18 cellular contexts compared by ENCODE assay signal in genomic region chr14:33657478-33657877, GRCh38.
"Had no signal": no experiment of that assay in that cellular context is flagged by ENCODE, and none has a peak within 500 bp of the region (broad histone marks: within the 10 kb centered on the region; RNA-seq: fewer than 3 reads in every experiment).

No MANE protein-coding gene starts in this region.

- H3K4me3 Mint-ChIP-seq: activated CD4-positive, alpha-beta T cell treated with anti-CD3 and anti-CD28 coated beads, Interleukin-2, amount 10 ng/mL, durations not matched to agents 24 days and 14 days; activated naive CD8-positive, alpha-beta T cell treated with anti-CD3 and anti-CD28 coated beads, Interleukin-2, amount 50 U/mL, for 24 hours; activated T-helper 1 cell treated with anti-CD3 and anti-CD28 coated beads, Interleukin-12 subunit alpha, Interleukin-12 subunit beta, Interleukin-2, Interleukin-4 antibody, amounts not matched to agents 30 ng/mL and 10 ng/mL and 1 ng/mL, durations not matched to agents 14 hours and 24 hours and 36 hours; dendritic cell treated with granulocyte-macrophage colony-stimulating factor and Interleukin-4, amounts not matched to agents 40 ng/mL and 50 ng/mL, for 4 days; mesothelial cell of epicardium; neural progenitor cell; T-helper 1 cell treated with Interleukin-12 subunit alpha and Interleukin-12 subunit beta and Interleukin-4 antibody, amounts not matched to agents 30 μg/mL and 1 μg/mL, for 36 hours; WTC11 had no signal

- H3K27me3 Mint-ChIP-seq: activated CD4-positive, alpha-beta T cell treated with anti-CD3 and anti-CD28 coated beads, Interleukin-2, amount 10 ng/mL, durations not matched to agents 24 days and 14 days; dendritic cell treated with granulocyte-macrophage colony-stimulating factor and Interleukin-4, amounts not matched to agents 40 ng/mL and 50 ng/mL, for 4 days had no signal

- H3K9me3 ChIP-seq: body of pancreas, esophagus muscularis mucosa, gastroesophageal sphincter, ovary, stomach, uterus had no signal

- H3K27ac Mint-ChIP-seq: activated CD4-positive, alpha-beta T cell treated with anti-CD3 and anti-CD28 coated beads, Interleukin-2, amount 10 ng/mL, durations not matched to agents 24 days and 14 days; activated naive CD8-positive, alpha-beta T cell treated with anti-CD3 and anti-CD28 coated beads, Interleukin-2, amount 50 U/mL, for 24 hours; activated T-helper 1 cell treated with anti-CD3 and anti-CD28 coated beads, Interleukin-12 subunit alpha, Interleukin-12 subunit beta, Interleukin-2, Interleukin-4 antibody, amounts not matched to agents 30 ng/mL and 10 ng/mL and 1 ng/mL, durations not matched to agents 14 hours and 24 hours and 36 hours; dendritic cell treated with granulocyte-macrophage colony-stimulating factor and Interleukin-4, amounts not matched to agents 40 ng/mL and 50 ng/mL, for 4 days; mesothelial cell of epicardium; neural progenitor cell; T-helper 1 cell treated with Interleukin-12 subunit alpha and Interleukin-12 subunit beta and Interleukin-4 antibody, amounts not matched to agents 30 μg/mL and 1 μg/mL, for 36 hours; WTC11 had no signal

- H3K27ac ChIP-seq: body of pancreas, esophagus muscularis mucosa, gastroesophageal sphincter, neural progenitor cell, ovary, stomach, uterus had no signal

- H2AFZ ChIP-seq: neural progenitor cell had no signal

- H3K4me3 ChIP-seq: body of pancreas, esophagus muscularis mucosa, gastroesophageal sphincter, neural progenitor cell, ovary, stomach, uterus had no signal

- H3K36me3 ChIP-seq: esophagus muscularis mucosa, gastroesophageal sphincter, neural progenitor cell, ovary, stomach, uterus had no signal

- H3K9ac ChIP-seq: neural progenitor cell had no signal

- H3K27me3 ChIP-seq: body of pancreas, esophagus muscularis mucosa, gastroesophageal sphincter, neural progenitor cell, ovary, stomach, uterus had no signal

- ATAC-seq: activated naive CD8-positive, alpha-beta T cell treated with anti-CD3 and anti-CD28 coated beads, Interleukin-2, amount 50 U/mL, for 24 hours; body of pancreas; gastroesophageal sphincter; WTC11 had no signal

- H3K4me1 ChIP-seq: body of pancreas, esophagus muscularis mucosa, gastroesophageal sphincter, neural progenitor cell, stomach, uterus had no signal

- H3K4me1 Mint-ChIP-seq: activated CD4-positive, alpha-beta T cell treated with anti-CD3 and anti-CD28 coated beads, Interleukin-2, amount 10 ng/mL, durations not matched to agents 24 days and 14 days; activated naive CD8-positive, alpha-beta T cell treated with anti-CD3 and anti-CD28 coated beads, Interleukin-2, amount 50 U/mL, for 24 hours; mesothelial cell of epicardium had no signal

- H3K36me3 Mint-ChIP-seq: mesothelial cell of epicardium, WTC11 had no signal

- H3K4me2 ChIP-seq: neural progenitor cell had no signal

- DNase-seq: activated CD4-positive, alpha-beta T cell treated with anti-CD3 and anti-CD28 coated beads, Interleukin-2, amount 10 ng/mL, durations not matched to agents 24 days and 14 days; activated naive CD4-positive, alpha-beta T cell treated with Interleukin-2 at 50 U/mL for 16 hours; activated naive CD8-positive, alpha-beta T cell treated with anti-CD3 and anti-CD28 coated beads, Interleukin-2, amount 50 U/mL, for 24 hours; body of pancreas; hippocampal formation; kidney glomerular epithelial cell; ovary; stimulated activated CD4-positive, alpha-beta T cell treated with anti-CD3 and anti-CD28 coated beads, Interleukin-4, amount 100 ng/mL, for 4 hours; stomach; uterus had no signal

- H3K9me3 Mint-ChIP-seq: activated naive CD8-positive, alpha-beta T cell treated with anti-CD3 and anti-CD28 coated beads, Interleukin-2, amount 50 U/mL, for 24 hours; dendritic cell treated with granulocyte-macrophage colony-stimulating factor and Interleukin-4, amounts not matched to agents 40 ng/mL and 50 ng/mL, for 4 days had no signal
